Comparison of ENCODE assay signal across 27 cellular contexts in the genomic region with DNA sequence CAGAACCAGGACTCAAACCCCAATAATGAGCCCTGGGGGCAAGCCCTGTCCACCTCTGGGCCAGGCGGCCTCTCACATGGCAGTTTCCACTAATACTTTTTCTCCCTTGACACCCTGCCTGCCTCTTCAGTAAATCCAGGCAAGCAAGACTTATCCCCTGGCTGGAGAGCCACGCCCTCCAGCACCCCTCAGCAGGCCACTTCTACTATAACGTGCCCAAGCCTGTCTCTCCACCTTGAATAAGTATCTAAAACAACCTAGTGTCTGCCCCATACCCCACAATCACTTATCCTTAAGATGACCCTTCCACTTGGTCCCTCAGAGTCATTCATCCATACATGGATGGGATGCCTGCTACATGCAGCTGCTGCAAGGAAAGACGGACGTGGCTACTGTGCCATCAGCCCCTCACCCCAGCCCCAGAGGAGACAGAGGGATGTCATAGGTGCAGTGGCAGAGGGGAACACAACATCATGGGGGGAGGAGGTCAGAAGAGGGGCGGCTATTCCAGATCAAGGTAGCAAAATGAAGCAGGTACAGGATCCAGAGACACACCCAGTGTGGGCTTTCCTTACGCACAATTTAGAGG.
A peak's percentile ranks its signal among the peaks of the same experiment; 100 is the strongest.
DNase-seq lines count a peak whose midpoint lies in the region; ATAC-seq, FAIRE-seq and TF ChIP-seq lines count a peak whose summit lies in the region.
"Had no signal": no experiment of that assay in that cellular context is flagged by ENCODE, and none has a peak within 500 bp of the region (broad histone marks: within the 10 kb centered on the region; RNA-seq: fewer than 3 reads in every experiment).

No MANE protein-coding gene starts in this region.

- no peak for TF ChIP-seq CTCF in keratinocyte (optimal IDR thresholded peaks at IDR 0.05 in 1 of 3, IDR thresholded peaks at IDR 0.05 in 1 of 3, conservative IDR thresholded peaks at IDR 0.05 in 1 of 3; ENCODE audit: extremely low read depth in 1 of 3, insufficient read depth in 2 of 3, low read length in 3 of 3)

- peak overlapping the region; percentile 62 for H3K4me2 ChIP-seq in keratinocyte (ENCODE audit: control insufficient read depth, extremely low read depth, insufficient read depth, low read depth, low read length)
- H3K4me2 ChIP-seq: A549, smooth muscle cell had no signal

- H3K4me1 ChIP-seq in keratinocyte (ENCODE audit: control insufficient read depth, extremely low read depth, insufficient read depth, low read length) = peaks cover 52% of the 10 kb centered on the region

- no peak overlapping the region for H2AFZ ChIP-seq in keratinocyte (ENCODE audit: control insufficient read depth, low read length)

- peaks cover 23% of the 10 kb centered on the region for H3K4me1 Mint-ChIP-seq in activated naive CD8-positive, alpha-beta T cell (ENCODE audit: low read depth)
- peaks cover 22% of the 10 kb centered on the region for H3K4me1 Mint-ChIP-seq in activated naive CD8-positive, alpha-beta T cell treated with anti-CD3 and anti-CD28 coated beads, Interleukin-2, amount 50 U/mL, for 24 hours

- no peaks in the 10 kb centered on the region for H3K27me3 ChIP-seq in keratinocyte (ENCODE audit: control insufficient read depth, extremely low read depth, insufficient read depth, low read length)
- H3K27me3 ChIP-seq: BE2C, heart left ventricle, upper lobe of right lung had no signal

- H3K9me3 ChIP-seq in keratinocyte (ENCODE audit: control insufficient read depth, low read depth, low read length) = no peaks in the 10 kb centered on the region
- H3K9me3 ChIP-seq: A549, BE2C, heart left ventricle, upper lobe of right lung had no signal

- no peak overlapping the region for H3K27ac ChIP-seq in keratinocyte (ENCODE audit: control insufficient read depth, insufficient read depth, low read length)
- H3K27ac ChIP-seq: A549, epithelial cell of prostate, SK-N-MC, upper lobe of right lung, WERI-Rb-1 had no signal

- H3K36me3 ChIP-seq in keratinocyte (ENCODE audit: control insufficient read depth in 2 of 2, extremely low read depth in 1 of 2, insufficient read depth in 2 of 2, low read length in 2 of 2) = no peaks in the 10 kb centered on the region
- H3K36me3 ChIP-seq: BE2C, heart left ventricle, upper lobe of right lung, WERI-Rb-1 had no signal

- H3K9me3 Mint-ChIP-seq in activated naive CD8-positive, alpha-beta T cell (ENCODE audit: low read depth) = no peaks in the 10 kb centered on the region
- H3K9me3 Mint-ChIP-seq in activated naive CD8-positive, alpha-beta T cell treated with anti-CD3 and anti-CD28 coated beads, Interleukin-2, amount 50 U/mL, for 24 hours = no peaks in the 10 kb centered on the region
- H3K9me3 Mint-ChIP-seq: activated CD4-positive, alpha-beta T cell treated with anti-CD3 and anti-CD28 coated beads, Interleukin-2, amount 10 ng/mL, durations not matched to agents 7 days and 5 days; activated naive CD8-positive, alpha-beta T cell treated with anti-CD3 and anti-CD28 coated beads for 36 hours; T-helper 2 cell treated with Interferon-gamma antibody and Interleukin-4, amounts not matched to agents 5 μg/mL and 100 μg/mL, for 36 hours had no signal

- no peaks in the 10 kb centered on the region for H4K20me1 ChIP-seq in keratinocyte (ENCODE audit: control insufficient read depth, extremely low read depth, insufficient read depth, low read length)

- peaks cover 7% of the 10 kb centered on the region for H3K36me3 Mint-ChIP-seq in activated naive CD8-positive, alpha-beta T cell
- H3K36me3 Mint-ChIP-seq in activated naive CD8-positive, alpha-beta T cell treated with anti-CD3 and anti-CD28 coated beads, Interleukin-2, amount 50 U/mL, for 24 hours (ENCODE audit: low read depth) = peaks cover 4% of the 10 kb centered on the region
- H3K36me3 Mint-ChIP-seq: activated naive CD8-positive, alpha-beta T cell treated with anti-CD3 and anti-CD28 coated beads for 36 hours had no signal

- peak overlapping the region; percentile 23 for H3K27ac Mint-ChIP-seq in activated naive CD8-positive, alpha-beta T cell
- no peak overlapping the region for H3K27ac Mint-ChIP-seq in activated naive CD8-positive, alpha-beta T cell treated with anti-CD3 and anti-CD28 coated beads, Interleukin-2, amount 50 U/mL, for 24 hours
- H3K27ac Mint-ChIP-seq: activated naive CD8-positive, alpha-beta T cell treated with anti-CD3 and anti-CD28 coated beads for 36 hours had no signal

- H3K9ac ChIP-seq in keratinocyte (ENCODE audit: control insufficient read depth, extremely low read depth, insufficient read depth, low read length) = no peak overlapping the region

- DNase-seq in activated naive CD8-positive, alpha-beta T cell treated with anti-CD3 and anti-CD28 coated beads, Interleukin-2, amount 50 U/mL, for 24 hours = no peak
- DNase-seq in NCI-H69 (lab: John Stamatoyannopoulos, UW) = peak; percentile 71
- DNase-seq in keratinocyte (ENCODE audit: low read depth, low spot score) = no peak
- DNase-seq in NOMO-1 (lab: John Stamatoyannopoulos, UW; ENCODE audit: unreplicated experiment in 2 of 2) = no peak
- DNase-seq in putamen (ENCODE audit: low spot score) = no peak
- no peak for DNase-seq in OCI-M1 (lab: John Stamatoyannopoulos, UW)
- DNase-seq: activated CD4-positive, alpha-beta T cell treated with anti-CD3 and anti-CD28 coated beads, Interleukin-2, amount 10 ng/mL, durations not matched to agents 7 days and 5 days; activated naive CD8-positive, alpha-beta T cell treated with anti-CD3 and anti-CD28 coated beads for 36 hours; BE2C; Calu3; heart left ventricle; NCI-H1048; NCI-H2081; occipital lobe; RPMI8226; stimulated activated CD4-positive, alpha-beta T cell treated with anti-CD3 and anti-CD28 coated beads, Interleukin-2, amount 100 ng/mL, for 24 hours; substantia nigra; upper lobe of right lung; WERI-Rb-1 had no signal

- no peaks in the 10 kb centered on the region for H3K9me1 ChIP-seq in keratinocyte (ENCODE audit: control insufficient read depth, extremely low read depth, insufficient read depth, low read length)

- H3K27me3 Mint-ChIP-seq in activated naive CD8-positive, alpha-beta T cell = no peaks in the 10 kb centered on the region
- peaks cover 2% of the 10 kb centered on the region for H3K27me3 Mint-ChIP-seq in activated naive CD8-positive, alpha-beta T cell treated with anti-CD3 and anti-CD28 coated beads, Interleukin-2, amount 50 U/mL, for 24 hours
- H3K27me3 Mint-ChIP-seq: activated CD4-positive, alpha-beta T cell treated with anti-CD3 and anti-CD28 coated beads, Interleukin-2, amount 10 ng/mL, durations not matched to agents 7 days and 5 days had no signal

- dilution Hi-C loops in keratinocyte (cut with MboI; ENCODE audit: extremely low pct_ligation_motif_present, low sequenced_read_pairs) = no loop called here

- FAIRE-seq in keratinocyte (lab: Jason Lieb, UNC) = peak; percentile 46
- FAIRE-seq: A549, GM12891 had no signal

- peaks cover 24% of the 10 kb centered on the region for H3K79me2 ChIP-seq in keratinocyte (ENCODE audit: control insufficient read depth, insufficient read depth, low read length)

- no peak for ATAC-seq in activated naive CD8-positive, alpha-beta T cell treated with anti-CD3 and anti-CD28 coated beads, Interleukin-2, amount 50 U/mL, for 24 hours
- ATAC-seq in HG02884 (IDR thresholded peaks at IDR 0.05; ENCODE audit: unreplicated experiment) = no peak
- ATAC-seq: A549, heart left ventricle, upper lobe of right lung had no signal

- H3K4me3 Mint-ChIP-seq in activated naive CD8-positive, alpha-beta T cell = no peak overlapping the region
- H3K4me3 Mint-ChIP-seq in activated naive CD8-positive, alpha-beta T cell treated with anti-CD3 and anti-CD28 coated beads, Interleukin-2, amount 50 U/mL, for 24 hours = no peak overlapping the region
- H3K4me3 Mint-ChIP-seq: activated CD4-positive, alpha-beta T cell treated with anti-CD3 and anti-CD28 coated beads, Interleukin-2, amount 10 ng/mL, durations not matched to agents 7 days and 5 days; activated naive CD8-positive, alpha-beta T cell treated with anti-CD3 and anti-CD28 coated beads for 36 hours; T-helper 2 cell treated with Interferon-gamma antibody and Interleukin-4, amounts not matched to agents 5 μg/mL and 100 μg/mL, for 36 hours had no signal

- peak overlapping the region in 1 of 3 experiments; percentile 29 for H3K4me3 ChIP-seq in keratinocyte (ENCODE audit: control insufficient read depth in 2 of 3, extremely low read depth in 1 of 3, insufficient read depth in 2 of 3, low read depth in 1 of 3, low read length in 3 of 3)
- H3K4me3 ChIP-seq: A549, heart left ventricle, SK-N-MC, smooth muscle cell, upper lobe of right lung had no signal
